Comparison of ENCODE assay signal across 15 cellular contexts in genomic region chr20:45361794-45362193, GRCh38. TPM values are rescaled to one million over a fixed set of nuclear protein-coding genes. Genes with fewer than 3 reads are reported as not detected.
DNase-seq lines count a peak whose midpoint lies in the region; ATAC-seq and TF ChIP-seq lines count a peak whose summit lies in the region.
"Had no signal": no experiment of that assay in that cellular context is flagged by ENCODE, and none has a peak within 500 bp of the region (broad histone marks: within the 10 kb centered on the region; RNA-seq: fewer than 3 reads in every experiment).

No MANE protein-coding gene starts in this region.

- POLR2A ChIA-PET in A673 (lab: Charles Lee; ENCODE audit: low non-redundant PET), result no interaction called here

- TF ChIP-seq CTCF in right atrium auricular region (IDR thresholded peaks at IDR 0.05), result no peak
- TF ChIP-seq CTCF in gastroesophageal sphincter (IDR thresholded peaks at IDR 0.05), result no peak
- no peak for TF ChIP-seq CTCF in A673 (conservative IDR thresholded peaks at IDR 0.05; ENCODE audit: low read depth, low read length)

- intact Hi-C loops in Right ventricle myocardium inferior (cut with DNase I) (loop anchor here (2.0 kb wide), 3 partner anchors 41 to 75 kb away; no protein-coding TSS in a partner anchor), A673 (cut with micrococcal nuclease; ENCODE audit: unreplicated experiment) (loop anchor here (2.0 kb wide), 1 partner anchor 75 kb away; no protein-coding TSS in a partner anchor)

- ATAC-seq in Right ventricle myocardium inferior (no peak), gastroesophageal sphincter (no peak)
- ATAC-seq: activated CD8-positive, alpha-beta T cell treated with anti-CD3 and anti-CD28 coated beads, Interleukin-2, amount 10 ng/mL, durations not matched to agents 7 days and 5 days had no signal

- peaks cover 14% of the 10 kb centered on the region for H3K36me3 ChIP-seq in right atrium auricular region
- peaks cover 2 to 17% of the 10 kb centered on the region in 2 donors for H3K36me3 ChIP-seq in gastroesophageal sphincter
- H3K36me3 ChIP-seq in A673 (ENCODE audit: insufficient read depth, low read length, poor library complexity, severe bottlenecking), result peaks cover 10% of the 10 kb centered on the region
- H3K36me3 ChIP-seq in H7 (replicated peaks; ENCODE audit: control insufficient read depth, insufficient read depth, low read length), result peaks cover 2% of the 10 kb centered on the region; the same call in 1 of the 2 replicates
- H3K36me3 ChIP-seq: ovary, uterus had no signal

- CTCF ChIA-PET in A673 (lab: Charles Lee), result interaction anchor here (0.5 to 1.6 kb wide), 2 partner anchors 9 to 12 kb away, joined by 3 to 7 read pairs; no protein-coding TSS in a partner anchor

- no peak for TF ChIP-seq EP300 in gastroesophageal sphincter (IDR thresholded peaks at IDR 0.05)

- H3K4me3 ChIP-seq in right atrium auricular region (no peak overlapping the region), gastroesophageal sphincter (no peak overlapping the region), A673 (ENCODE audit: low read depth, low read length, poor library complexity, severe bottlenecking) (no peak overlapping the region), H7 (ENCODE audit: insufficient read depth, low read depth, low read length) (no peak overlapping the region)

- no TSS peak for BruUV-seq in A673 (replicated peaks; lab: Mats Ljungman, UMichigan)

- H3K4me1 ChIP-seq in right atrium auricular region, result peaks cover 0 to 56% of the 10 kb centered on the region in 2 donors
- peaks cover 3 to 73% (median 20%) of the 10 kb centered on the region in 3 donors for H3K4me1 ChIP-seq in gastroesophageal sphincter
- H3K4me1 ChIP-seq in A673 (ENCODE audit: insufficient read depth, low read length, poor library complexity, severe bottlenecking), result peaks cover 17% of the 10 kb centered on the region

- TF ChIP-seq POLR2A in gastroesophageal sphincter (IDR thresholded peaks at IDR 0.05), result no peak

- H3K27ac ChIP-seq in right atrium auricular region, result peak overlapping the region; percentile 94
- H3K27ac ChIP-seq in gastroesophageal sphincter, result peak overlapping the region in 3 of 4 donors; percentile 50 to 94 (median 86)
- no peak overlapping the region for H3K27ac ChIP-seq in A673 (ENCODE audit: low read depth, low read length, poor library complexity, severe bottlenecking)
- H3K27ac ChIP-seq: PC-9 had no signal

- 65 to 77% methylated on average over 6 of the region's 6 CpGs for WGBS in gastroesophageal sphincter (ENCODE audit: low coverage in 1 of 2), 2 donors

- DNase-seq in right atrium auricular region (ENCODE audit: low spot score) (no peak), Right ventricle myocardium inferior (ENCODE audit: missing footprints) (no peak), A673 (ENCODE audit: low spot score) (no peak), H7 (no peak), GM19240 (ENCODE audit: insufficient read length, low spot score) (no peak)
- DNase-seq: activated CD8-positive, alpha-beta T cell treated with anti-CD3 and anti-CD28 coated beads, Interleukin-2, amount 10 ng/mL, durations not matched to agents 7 days and 5 days; activated naive CD4-positive, alpha-beta T cell treated with Interleukin-2 at 50 U/mL for 16 hours; DMS79; NCI-H226; ovary; PC-9; stimulated activated CD4-positive, alpha-beta T cell treated with anti-CD3 and anti-CD28 coated beads, Interleukin-15, amount 100 ng/mL, for 24 hours had no signal

- H3K9me3 ChIP-seq in right atrium auricular region (no peaks in the 10 kb centered on the region), gastroesophageal sphincter (no peaks in the 10 kb centered on the region), A673 (ENCODE audit: low read depth, low read length, poor library complexity, severe bottlenecking) (no peaks in the 10 kb centered on the region)
- H3K9me3 ChIP-seq: ovary, uterus had no signal

- H3K27me3 ChIP-seq in right atrium auricular region (no peaks in the 10 kb centered on the region), gastroesophageal sphincter (no peaks in the 10 kb centered on the region), A673 (replicated peaks; ENCODE audit: insufficient read depth, low read depth, low read length, poor library complexity) (no peaks in the 10 kb centered on the region), H7 (ENCODE audit: control insufficient read depth, insufficient read depth, low read length) (no peaks in the 10 kb centered on the region)
- H3K27me3 ChIP-seq: ovary, uterus had no signal

RNA-seq across cellular contexts. Expression of gene SYS1, which starts 1.2 kb away (rescaled TPM):
- 10 to 100 TPM; 31.7 to 41.9 TPM for total RNA-seq in right atrium auricular region
- 21.9 TPM for total RNA-seq in Right ventricle myocardium inferior
- 10 to 100 TPM; 29.3 to 55.3 (median 34.7) TPM for total RNA-seq in gastroesophageal sphincter
- total RNA-seq in A673 (2021), result 20.0 and 22.8 TPM in 2 replicates
- total RNA-seq in H7 (2014; rRNA removed; shearing (Covaris generic)), result 11.8 and 22.8 TPM in 2 replicates

RNA-seq across cellular contexts. Expression of gene SDC4, which starts 13.6 kb away (rescaled TPM):
- total RNA-seq in right atrium auricular region (10 to 100 TPM; 71.4 to 95.2 TPM), Right ventricle myocardium inferior (82.1 TPM), gastroesophageal sphincter (100 to 1,000 TPM in 1 of 4 donors, 10 to 100 TPM in 3; 75.1 to 182 (median 84.2) TPM), A673 (2021) (14.8 and 16.3 TPM in 2 replicates)
- 47.3 and 56.1 TPM in 2 replicates for total RNA-seq in H7 (2014; rRNA removed; shearing (Covaris generic))

RNA-seq across cellular contexts. Expression of gene TP53TG5, which starts 16.3 kb away (rescaled TPM):
- total RNA-seq in right atrium auricular region, result not detected
- total RNA-seq in Right ventricle myocardium inferior, result 0.73 TPM
- not detected for total RNA-seq in gastroesophageal sphincter
- total RNA-seq in A673 (2021), result 0.69 TPM in 1 of 2 replicates, not detected in the other
- not detected in 2 replicates for total RNA-seq in H7 (2014; rRNA removed; shearing (Covaris generic))
- total RNA-seq: H1, PC-9 had no signal

RNA-seq across cellular contexts. Expression of gene DBNDD2, which starts 46.3 kb away (rescaled TPM):
- total RNA-seq in right atrium auricular region (100 to 1,000 TPM; 139 to 159 TPM), Right ventricle myocardium inferior (364 TPM), gastroesophageal sphincter (100 to 1,000 TPM in 2 of 4 donors, 10 to 100 TPM in 2; 84.9 to 132 (median 106) TPM), A673 (2021) (36.4 and 38.6 TPM in 2 replicates)
- 12.5 and 23.4 TPM in 2 replicates for total RNA-seq in H7 (2014; rRNA removed; shearing (Covaris generic))

RNA-seq across cellular contexts. Expression of gene MATN4, which starts 53.7 kb away (rescaled TPM):
- total RNA-seq in right atrium auricular region, result not detected
- total RNA-seq in Right ventricle myocardium inferior, result not detected
- total RNA-seq in gastroesophageal sphincter, result not detected
- total RNA-seq in A673 (2021), result 0.28 and 0.31 TPM in 2 replicates
- total RNA-seq in H7 (2014; rRNA removed; shearing (Covaris generic)), result 0.14 and 0.67 TPM in 2 replicates
